In genomic region chr7:50355817-50356178, GRCh38 we compare ENCODE assay signal across 16 cellular contexts. TPM values are rescaled to one million over a fixed set of nuclear protein-coding genes. Genes with fewer than 3 reads are reported as not detected.
DNase-seq lines count a peak whose midpoint lies in the region; ATAC-seq and TF ChIP-seq lines count a peak whose summit lies in the region.
"Had no signal": no experiment of that assay in that cellular context is flagged by ENCODE, and none has a peak within 500 bp of the region (broad histone marks: within the 10 kb centered on the region; RNA-seq: fewer than 3 reads in every experiment).

No MANE protein-coding gene starts in this region.

- WGBS in sigmoid colon, 2 donors, result 58 to 66% methylated on average over 9 of the region's 9 CpGs

- TF ChIP-seq CTCF in NB4 (IDR thresholded peaks at IDR 0.05; ENCODE audit: low read depth, low read length), result no peak
- no peak for TF ChIP-seq CTCF in sigmoid colon (IDR thresholded peaks at IDR 0.05)

- H3K4me1 ChIP-seq in sigmoid colon, result no peaks in the 10 kb centered on the region
- H3K4me1 ChIP-seq: colonic mucosa had no signal

- peaks cover 95% of the 10 kb centered on the region for H3K4me1 Mint-ChIP-seq in activated CD4-positive, alpha-beta T cell treated with anti-CD3 and anti-CD28 coated beads, Interleukin-2, amount 10 ng/mL, durations not matched to agents 7 days and 5 days
- H3K4me1 Mint-ChIP-seq in central memory CD8-positive, alpha-beta T cell, result peaks cover 97% of the 10 kb centered on the region

- H3K4me3 ChIP-seq in NB4 (ENCODE audit: low read depth, low read length) (no peak overlapping the region), sigmoid colon (no peak overlapping the region)
- H3K4me3 ChIP-seq: colonic mucosa had no signal

- no peak for TF ChIP-seq POLR2A in NB4 (IDR thresholded peaks at IDR 0.05; ENCODE audit: extremely low read depth, insufficient read length)
- TF ChIP-seq POLR2A in sigmoid colon (IDR thresholded peaks at IDR 0.05), result no peak

- intact Hi-C loops in sigmoid colon (cut with DNase I), result no loop called here

- no peak overlapping the region for H3K27ac ChIP-seq in sigmoid colon
- H3K27ac ChIP-seq: colonic mucosa had no signal

- H3K4me3 Mint-ChIP-seq in activated CD4-positive, alpha-beta T cell treated with anti-CD3 and anti-CD28 coated beads, Interleukin-2, amount 10 ng/mL, durations not matched to agents 7 days and 5 days, result peak overlapping the region; percentile 10
- peak overlapping the region; percentile 56 for H3K4me3 Mint-ChIP-seq in central memory CD8-positive, alpha-beta T cell
- H3K4me3 Mint-ChIP-seq: nephron progenitor cell, type B pancreatic cell had no signal

- peaks cover 90% of the 10 kb centered on the region for H3K36me3 Mint-ChIP-seq in activated CD4-positive, alpha-beta T cell treated with anti-CD3 and anti-CD28 coated beads, Interleukin-2, amount 10 ng/mL, durations not matched to agents 7 days and 5 days (ENCODE audit: low read depth)
- H3K36me3 Mint-ChIP-seq in central memory CD8-positive, alpha-beta T cell (ENCODE audit: insufficient read depth), result peaks cover 70% of the 10 kb centered on the region
- H3K36me3 Mint-ChIP-seq: type B pancreatic cell had no signal

- no peaks in the 10 kb centered on the region for H3K27me3 ChIP-seq in sigmoid colon
- H3K27me3 ChIP-seq: colonic mucosa had no signal

- no peaks in the 10 kb centered on the region for H3K36me3 ChIP-seq in sigmoid colon
- H3K36me3 ChIP-seq: colonic mucosa had no signal

- CTCF ChIA-PET in activated CD4-positive, alpha-beta T cell treated with anti-CD3 and anti-CD28 coated beads, Interleukin-2, amount 10 ng/mL, durations not matched to agents 7 days and 5 days (lab: Charles Lee), result interaction anchor here (1.0 to 5.2 kb wide), 5 partner anchors 9 to 153 kb away, joined by 3 to 22 read pairs (median 5); no protein-coding TSS in a partner anchor

- DNase-seq in activated CD4-positive, alpha-beta T cell treated with anti-CD3 and anti-CD28 coated beads, Interleukin-2, amount 10 ng/mL, durations not matched to agents 7 days and 5 days, result no peak
- DNase-seq in activated CD4-positive, alpha-beta T cell treated with anti-CD3 and anti-CD28 coated beads for 1 hour, result no peak
- DNase-seq in NB4 (ENCODE audit: low read depth) (peak; percentile 49), sigmoid colon (peak; percentile 61), NCI-H446 treated with DMSO at 0.1 percent for 48 hours (lab: John Stamatoyannopoulos, UW) (no peak), AG20443 (ENCODE audit: low spot score) (no peak)
- no peak for DNase-seq in central memory CD8-positive, alpha-beta T cell (ENCODE audit: low spot score in 2 of 2)
- DNase-seq: ACHN, colonic mucosa, DMS79 treated with DMSO at 0.1 percent for 48 hours, NCI-H1417, NCI-H510A treated with DMSO at 0.1 percent for 48 hours, nephron progenitor cell had no signal

- TF ChIP-seq EP300 in sigmoid colon (IDR thresholded peaks at IDR 0.05), result no peak

- H3K27ac Mint-ChIP-seq in activated CD4-positive, alpha-beta T cell treated with anti-CD3 and anti-CD28 coated beads, Interleukin-2, amount 10 ng/mL, durations not matched to agents 7 days and 5 days, result peak overlapping the region; percentile 96
- peak overlapping the region; percentile 100 for H3K27ac Mint-ChIP-seq in central memory CD8-positive, alpha-beta T cell (ENCODE audit: low read depth)
- H3K27ac Mint-ChIP-seq: nephron progenitor cell, type B pancreatic cell had no signal

- H3K9me3 Mint-ChIP-seq in activated CD4-positive, alpha-beta T cell treated with anti-CD3 and anti-CD28 coated beads, Interleukin-2, amount 10 ng/mL, durations not matched to agents 7 days and 5 days, result no peaks in the 10 kb centered on the region
- H3K9me3 Mint-ChIP-seq in central memory CD8-positive, alpha-beta T cell, result no peaks in the 10 kb centered on the region
- H3K9me3 Mint-ChIP-seq: nephron progenitor cell, type B pancreatic cell had no signal

- no peak for ATAC-seq in central memory CD8-positive, alpha-beta T cell (replicated peaks; ENCODE audit: extremely low read depth, poor library complexity, severe bottlenecking)
- ATAC-seq in HG03565 (IDR thresholded peaks at IDR 0.05; ENCODE audit: unreplicated experiment), result no peak

- H3K9me3 ChIP-seq in sigmoid colon, result no peaks in the 10 kb centered on the region
- H3K9me3 ChIP-seq: colonic mucosa had no signal

- POLR2A ChIA-PET in activated CD4-positive, alpha-beta T cell treated with anti-CD3 and anti-CD28 coated beads, Interleukin-2, amount 10 ng/mL, durations not matched to agents 7 days and 5 days (lab: Charles Lee), result interaction anchor here (0.5 kb wide), 1 partner anchor 14 kb away, joined by 3 read pairs; no protein-coding TSS in a partner anchor

- H3K27me3 Mint-ChIP-seq in activated CD4-positive, alpha-beta T cell treated with anti-CD3 and anti-CD28 coated beads, Interleukin-2, amount 10 ng/mL, durations not matched to agents 7 days and 5 days, result no peaks in the 10 kb centered on the region
- no peaks in the 10 kb centered on the region for H3K27me3 Mint-ChIP-seq in central memory CD8-positive, alpha-beta T cell

RNA-seq across cellular contexts. Expression of gene IKZF1, which starts 51.3 kb away (rescaled TPM):
- total RNA-seq in activated CD4-positive, alpha-beta T cell treated with anti-CD3 and anti-CD28 coated beads, Interleukin-2, amount 10 ng/mL, durations not matched to agents 7 days and 5 days, result 100 to 1,000 TPM; 379 to 406 TPM
- 10 to 100 TPM in 1 of 4 donors, 1 to 10 TPM in 3; 5.5 to 20.5 (median 7.6) TPM for total RNA-seq in sigmoid colon
- polyA plus RNA-seq in sigmoid colon, result 10 to 100 TPM in 1 of 3 donors, 1 to 10 TPM in 2; 1.8 to 29.9 (median 1.8) TPM
- total RNA-seq: HT-29 had no signal

Comparison
In these comparisons a context has a peak if more than half of its experiments do, and no peak if none do; other contexts are left out.
1. DNase-seq: peak in NB4 (single experiment) and sigmoid colon (single experiment); none in activated CD4-positive, alpha-beta T cell treated with anti-CD3 and anti-CD28 coated beads, Interleukin-2, amount 10 ng/mL, durations not matched to agents 7 days and 5 days (single experiment), activated CD4-positive, alpha-beta T cell treated with anti-CD3 and anti-CD28 coated beads for 1 hour (single experiment), central memory CD8-positive, alpha-beta T cell (0 of 2), NCI-H446 treated with DMSO at 0.1 percent for 48 hours (single experiment) and AG20443 (single experiment).
2. RNA of gene IKZF1, which starts 51.3 kb away (total RNA-seq): 379 to 406 TPM in activated CD4-positive, alpha-beta T cell treated with anti-CD3 and anti-CD28 coated beads, Interleukin-2, amount 10 ng/mL, durations not matched to agents 7 days and 5 days; 5.5 to 20.5 TPM in sigmoid colon; every median in the first group is over 10 times any median in the second.